Comparison of ENCODE assay signal across 8 cellular contexts in genomic region chr19:12052057-12052570, GRCh38. TPM values are rescaled to one million over a fixed set of nuclear protein-coding genes. Genes with fewer than 3 reads are reported as not detected.
A peak's percentile ranks its signal among the peaks of the same experiment; 100 is the strongest.
DNase-seq lines count a peak whose midpoint lies in the region; ATAC-seq and TF ChIP-seq lines count a peak whose summit lies in the region.

No MANE protein-coding gene starts in this region.

- intact Hi-C loops in uterus (cut with DNase I; ENCODE audit: low total_unique reads) = no loop called here

- no peak for TF ChIP-seq CTCF in lung (IDR thresholded peaks at IDR 0.05; ENCODE audit: control extremely low read depth, extremely low read depth)
- TF ChIP-seq CTCF in uterus (IDR thresholded peaks at IDR 0.05) = no peak

- H3K4me1 ChIP-seq in lung (ENCODE audit: control insufficient read depth in 2 of 2, insufficient read depth in 2 of 2, low read length in 2 of 2) = no peaks in the 10 kb centered on the region
- no peaks in the 10 kb centered on the region for H3K4me1 ChIP-seq in uterus

- H3K27me3 ChIP-seq in lung (ENCODE audit: control insufficient read depth, insufficient read depth) (no peaks in the 10 kb centered on the region), uterus (no peaks in the 10 kb centered on the region)

- TF ChIP-seq POLR2A in uterus (IDR thresholded peaks at IDR 0.05) = no peak

- WGBS in lung, 2 donors = 0 to 1% methylated on average over 21 of the region's 21 CpGs

- no peaks in the 10 kb centered on the region for H3K9me3 ChIP-seq in lung (ENCODE audit: control insufficient read depth in 2 of 2, insufficient read depth in 1 of 2, low read length in 1 of 2)
- no peaks in the 10 kb centered on the region for H3K9me3 ChIP-seq in uterus

- ATAC-seq in HG03460 (IDR thresholded peaks at IDR 0.05; ENCODE audit: unreplicated experiment) (peak; percentile 41), lung (ENCODE audit: insufficient read depth, low FRiP score) (no peak)

- DNase-seq in GM03348 (ENCODE audit: low spot score) (peak; percentile 16), amniotic epithelial cell (ENCODE audit: low read depth) (peak; percentile 18), lung (ENCODE audit: low spot score) (no peak), uterus (no peak), SIG-M5 (lab: John Stamatoyannopoulos, UW) (no peak)
- DNase-seq in activated CD4-positive, alpha-beta T cell treated with anti-CD3 and anti-CD28 coated beads, Interleukin-2, amount 50 U/mL, for 4 hours = no peak
- DNase-seq in NK-92 treated with Interleukin-12 subunit alpha and Interleukin-12 subunit beta, amount 100 ng/mL, for 24 hours (lab: John Stamatoyannopoulos, UW) = no peak

- H3K27ac ChIP-seq in lung (ENCODE audit: low read depth in 1 of 2, low read length in 1 of 2) = peak overlapping the region; percentile 53 to 72
- H3K27ac ChIP-seq in uterus = peak overlapping the region; percentile 47 to 60

- H3K36me3 ChIP-seq in lung (ENCODE audit: control insufficient read depth in 2 of 2, insufficient read depth in 2 of 2, low read length in 2 of 2) (no peaks in the 10 kb centered on the region), uterus (no peaks in the 10 kb centered on the region)

- H3K4me3 ChIP-seq in lung (peak overlapping the region; percentile 49), uterus (peak overlapping the region; percentile 51 to 56)

RNA-seq across cellular contexts. Expression of gene ZNF878, which starts 0.6 kb away (rescaled TPM):
- total RNA-seq in lung (under 1 TPM; 0.23 to 0.28 TPM), uterus (under 1 TPM in 3 of 4 donors, not detected in 1; 0.26 to 0.55 (median 0.28) TPM)
- under 1 TPM; 0.22 to 0.33 TPM for polyA plus RNA-seq in lung

RNA-seq across cellular contexts. Expression of gene ZNF844, which starts 12.4 kb away (rescaled TPM):
- total RNA-seq in lung (10 to 100 TPM; 10.6 to 25.5 TPM), uterus (10 to 100 TPM; 10.8 to 39.4 (median 16.6) TPM)
- 1 to 10 TPM; 3.0 to 3.9 TPM for polyA plus RNA-seq in lung

RNA-seq across cellular contexts. Expression of gene ZNF433, which starts 16.6 kb away (rescaled TPM):
- total RNA-seq in lung (10 to 100 TPM in 1 of 2 donors, 1 to 10 TPM in 1; 5.8 to 26.5 TPM), uterus (10 to 100 TPM in 2 of 4 donors, 1 to 10 TPM in 2; 1.5 to 13.5 (median 7.5) TPM)
- 1 to 10 TPM; 4.4 to 5.1 TPM for polyA plus RNA-seq in lung

Comparison
In these comparisons a context has a peak if more than half of its experiments do, and no peak if none do; other contexts are left out.
1. DNase-seq: peak in GM03348 (single experiment) and amniotic epithelial cell (single experiment); none in lung (single experiment), uterus (0 of 2), activated CD4-positive, alpha-beta T cell treated with anti-CD3 and anti-CD28 coated beads, Interleukin-2, amount 50 U/mL, for 4 hours (0 of 2), SIG-M5 (single experiment) and NK-92 treated with Interleukin-12 subunit alpha and Interleukin-12 subunit beta, amount 100 ng/mL, for 24 hours (single experiment).